In the genomic region with DNA sequence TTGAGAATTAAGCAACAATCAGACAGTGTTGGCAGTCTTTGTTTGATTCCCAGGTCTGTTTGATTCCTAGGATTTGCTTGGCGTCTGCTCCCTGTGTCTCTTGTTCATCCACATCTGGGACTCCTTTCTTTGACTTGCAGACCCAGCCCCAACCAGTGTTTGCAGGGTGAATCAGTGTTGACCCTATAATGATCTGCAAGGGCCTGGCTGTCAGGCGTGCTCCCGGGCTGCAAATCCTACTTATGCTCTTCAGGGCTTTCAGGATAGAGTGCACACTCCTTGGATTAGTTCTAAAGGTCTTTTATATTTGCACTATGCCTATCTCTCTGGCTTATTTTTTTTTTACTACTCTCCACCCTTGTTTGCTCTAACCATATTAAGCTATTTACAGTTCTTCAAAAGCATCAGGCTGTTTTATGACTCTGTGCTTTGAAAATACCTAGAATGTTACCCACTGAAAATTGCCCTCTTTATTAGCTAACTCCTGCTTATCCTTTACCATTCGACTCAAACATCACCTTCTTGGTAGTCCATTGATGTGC, we compare ENCODE assay signal across 24 cellular contexts.
"Had no signal": no experiment of that assay in that cellular context is flagged by ENCODE, and none has a peak within 500 bp of the region (broad histone marks: within the 10 kb centered on the region; RNA-seq: fewer than 3 reads in every experiment).

No MANE protein-coding gene starts in this region.

- H3K36me3 ChIP-seq: esophagus squamous epithelium, gastroesophageal sphincter, neutrophil, suprapubic skin, thyroid gland, upper lobe of left lung, uterus had no signal

- H3K4me3 ChIP-seq: esophagus squamous epithelium, gastroesophageal sphincter, lung, smooth muscle cell, suprapubic skin, thyroid gland, upper lobe of left lung, uterus had no signal

- H3K9me3 ChIP-seq: esophagus squamous epithelium, gastroesophageal sphincter, neutrophil, suprapubic skin, thyroid gland, upper lobe of left lung, uterus had no signal

- H3K27me3 ChIP-seq: suprapubic skin, thyroid gland, uterus had no signal

- H3K27ac ChIP-seq: epithelial cell of prostate, esophagus squamous epithelium, gastroesophageal sphincter, neutrophil, suprapubic skin, thyroid gland, upper lobe of left lung, uterus had no signal

- H3K4me1 ChIP-seq: uterus had no signal

- DNase-seq: effector memory CD8-positive, alpha-beta T cell; esophagus squamous epithelium; foreskin fibroblast; glutamatergic neuron; immature natural killer cell; left ventricle myocardium superior; mesenchymal stem cell; midbrain; naive B cell; stimulated activated CD4-positive, alpha-beta T cell treated with anti-CD3 and anti-CD28 coated beads, Interleukin-2, amount 100 ng/mL, for 48 hours; stimulated activated CD8-positive, alpha-beta memory T cell treated with anti-CD3 and anti-CD28 coated beads, Interleukin-4, amount 100 ng/mL, for 48 hours; stimulated activated naive CD8-positive, alpha-beta T cell treated with anti-CD3 and anti-CD28 coated beads, Interleukin-15, Interleukin-2, amounts not matched to agents 100 U/mL and 50 U/mL, for 24 hours; thyroid gland; upper lobe of left lung; uterus had no signal

- FAIRE-seq: colon, keratinocyte had no signal

- ATAC-seq: effector memory CD8-positive, alpha-beta T cell; gastroesophageal sphincter; left ventricle myocardium superior; stimulated activated effector memory CD8-positive, alpha-beta T cell treated with anti-CD3 and anti-CD28 coated beads, Interleukin-12 subunit alpha, Interleukin-12 subunit beta, amount 100 ng/mL, for 72 hours; stimulated activated naive CD8-positive, alpha-beta T cell treated with anti-CD3 and anti-CD28 coated beads, Interleukin-15, Interleukin-2, amounts not matched to agents 100 U/mL and 50 U/mL, for 24 hours had no signal
